ENCODE assay signal across 1 cellular context in the genomic region with DNA sequence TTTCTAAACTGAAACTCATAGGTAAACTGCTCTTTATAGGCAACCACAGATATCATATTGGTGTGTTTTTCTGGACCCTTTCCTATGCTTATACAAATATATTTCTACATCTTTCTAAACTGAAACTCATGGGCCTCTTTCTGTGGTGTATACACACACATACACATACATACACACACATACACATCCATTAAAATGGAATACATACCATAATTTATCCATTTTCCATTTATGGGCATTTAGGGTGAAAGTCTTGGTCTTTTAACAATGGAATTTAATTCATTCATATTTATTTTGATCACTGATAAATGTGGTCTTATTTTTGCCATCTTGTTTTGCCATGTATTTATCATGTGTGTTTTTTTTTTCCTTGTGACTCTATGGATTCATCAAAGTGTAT.
TF ChIP-seq lines count a peak whose summit lies in the region.

No MANE protein-coding gene starts in this region.

TF ChIP-seq in GM12878, 131 proteins besides CTCF, POLR2A, EP300 and RAD21 (continued from another document):
- TF ChIP-seq, protein P1, sequence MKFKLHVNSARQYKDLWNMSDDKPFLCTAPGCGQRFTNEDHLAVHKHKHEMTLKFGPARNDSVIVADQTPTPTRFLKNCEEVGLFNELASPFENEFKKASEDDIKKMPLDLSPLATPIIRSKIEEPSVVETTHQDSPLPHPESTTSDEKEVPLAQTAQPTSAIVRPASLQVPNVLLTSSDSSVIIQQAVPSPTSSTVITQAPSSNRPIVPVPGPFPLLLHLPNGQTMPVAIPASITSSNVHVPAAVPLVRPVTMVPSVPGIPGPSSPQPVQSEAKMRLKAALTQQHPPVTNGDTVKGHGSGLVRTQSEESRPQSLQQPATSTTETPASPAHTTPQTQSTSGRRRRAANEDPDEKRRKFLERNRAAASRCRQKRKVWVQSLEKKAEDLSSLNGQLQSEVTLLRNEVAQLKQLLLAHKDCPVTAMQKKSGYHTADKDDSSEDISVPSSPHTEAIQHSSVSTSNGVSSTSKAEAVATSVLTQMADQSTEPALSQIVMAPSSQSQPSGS (IDR thresholded peaks at IDR 0.05; ENCODE audit: low read length), result 0 out of 2 replicates have a peak, but pooled peaks have one; percentile 13
- TF ChIP-seq, protein P2, sequence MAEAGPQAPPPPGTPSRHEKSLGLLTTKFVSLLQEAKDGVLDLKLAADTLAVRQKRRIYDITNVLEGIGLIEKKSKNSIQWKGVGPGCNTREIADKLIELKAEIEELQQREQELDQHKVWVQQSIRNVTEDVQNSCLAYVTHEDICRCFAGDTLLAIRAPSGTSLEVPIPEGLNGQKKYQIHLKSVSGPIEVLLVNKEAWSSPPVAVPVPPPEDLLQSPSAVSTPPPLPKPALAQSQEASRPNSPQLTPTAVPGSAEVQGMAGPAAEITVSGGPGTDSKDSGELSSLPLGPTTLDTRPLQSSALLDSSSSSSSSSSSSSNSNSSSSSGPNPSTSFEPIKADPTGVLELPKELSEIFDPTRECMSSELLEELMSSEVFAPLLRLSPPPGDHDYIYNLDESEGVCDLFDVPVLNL (IDR thresholded peaks at IDR 0.05; ENCODE audit: low read depth, low read length), result no peak
- TF ChIP-seq ZNF217 (IDR thresholded peaks at IDR 0.05) (no peak), FOXM1 (IDR thresholded peaks at IDR 0.05; ENCODE audit: low read depth, low read length) (no peak), GATAD2B (conservative IDR thresholded peaks at IDR 0.05; ENCODE audit: low read depth) (no peak), SIX5 (IDR thresholded peaks at IDR 0.05; ENCODE audit: low read depth, low read length, severe bottlenecking) (no peak), WRNIP1 (IDR thresholded peaks at IDR 0.05; ENCODE audit: borderline replicate concordance, low read depth, low read length) (no peak), ZBED1 (IDR thresholded peaks at IDR 0.05; ENCODE audit: borderline replicate concordance) (no peak), BCL11A (IDR thresholded peaks at IDR 0.05; ENCODE audit: low read depth, low read length) (no peak), CHD4 (IDR thresholded peaks at IDR 0.05) (no peak), FOXK2 (IDR thresholded peaks at IDR 0.05) (no peak), MTA3 (IDR thresholded peaks at IDR 0.05; ENCODE audit: borderline replicate concordance, low read length) (0 out of 2 replicates have a peak, but pooled peaks have one; percentile 23), RFX5 (IDR thresholded peaks at IDR 0.05; ENCODE audit: low read depth, low read length) (no peak), KLF5 (IDR thresholded peaks at IDR 0.05; ENCODE audit: partially characterized antibody) (no peak), GABPA (IDR thresholded peaks at IDR 0.05; ENCODE audit: low read depth) (no peak), SMARCA5 (IDR thresholded peaks at IDR 0.05) (0 out of 2 replicates have a peak, but pooled peaks have one; percentile 10), RUNX3 (IDR thresholded peaks at IDR 0.05; ENCODE audit: low read length) (peak; percentile 77), ZNF687 (IDR thresholded peaks at IDR 0.05) (0 out of 2 replicates have a peak, but pooled peaks have one; percentile 20), NFIC (IDR thresholded peaks at IDR 0.05; ENCODE audit: low read depth, low read length) (peak; percentile 27; the same call in 1 of the 2 replicates), HDAC2 (IDR thresholded peaks at IDR 0.05) (no peak), MYC (IDR thresholded peaks at IDR 0.05; ENCODE audit: insufficient read depth, insufficient read length, insufficient replicate concordance, low read length, severe bottlenecking) (no peak), SP1 (IDR thresholded peaks at IDR 0.05; ENCODE audit: low read depth, low read length) (no peak), NBN (IDR thresholded peaks at IDR 0.05) (peak; percentile 10; the same call in 1 of the 2 replicates), ZZZ3 (IDR thresholded peaks at IDR 0.05; ENCODE audit: control insufficient read depth, insufficient read length, low read depth) (no peak), SMAD1 (IDR thresholded peaks at IDR 0.05; ENCODE audit: low read depth, partially characterized antibody) (no peak), MXI1 (IDR thresholded peaks at IDR 0.05; ENCODE audit: low read depth, low read length) (0 out of 2 replicates have a peak, but pooled peaks have one; percentile 24), CUX1 (IDR thresholded peaks at IDR 0.05; ENCODE audit: insufficient replicate concordance, low read depth, low read length) (no peak)
- TF ChIP-seq, protein P3, sequence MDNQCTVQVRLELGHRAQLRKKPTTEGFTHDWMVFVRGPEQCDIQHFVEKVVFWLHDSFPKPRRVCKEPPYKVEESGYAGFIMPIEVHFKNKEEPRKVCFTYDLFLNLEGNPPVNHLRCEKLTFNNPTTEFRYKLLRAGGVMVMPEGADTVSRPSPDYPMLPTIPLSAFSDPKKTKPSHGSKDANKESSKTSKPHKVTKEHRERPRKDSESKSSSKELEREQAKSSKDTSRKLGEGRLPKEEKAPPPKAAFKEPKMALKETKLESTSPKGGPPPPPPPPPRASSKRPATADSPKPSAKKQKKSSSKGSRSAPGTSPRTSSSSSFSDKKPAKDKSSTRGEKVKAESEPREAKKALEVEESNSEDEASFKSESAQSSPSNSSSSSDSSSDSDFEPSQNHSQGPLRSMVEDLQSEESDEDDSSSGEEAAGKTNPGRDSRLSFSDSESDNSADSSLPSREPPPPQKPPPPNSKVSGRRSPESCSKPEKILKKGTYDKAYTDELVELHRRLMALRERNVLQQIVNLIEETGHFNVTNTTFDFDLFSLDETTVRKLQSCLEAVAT (IDR thresholded peaks at IDR 0.05), result peak; percentile 33; the same call in 1 of the 2 replicates
- TF ChIP-seq, protein P4, sequence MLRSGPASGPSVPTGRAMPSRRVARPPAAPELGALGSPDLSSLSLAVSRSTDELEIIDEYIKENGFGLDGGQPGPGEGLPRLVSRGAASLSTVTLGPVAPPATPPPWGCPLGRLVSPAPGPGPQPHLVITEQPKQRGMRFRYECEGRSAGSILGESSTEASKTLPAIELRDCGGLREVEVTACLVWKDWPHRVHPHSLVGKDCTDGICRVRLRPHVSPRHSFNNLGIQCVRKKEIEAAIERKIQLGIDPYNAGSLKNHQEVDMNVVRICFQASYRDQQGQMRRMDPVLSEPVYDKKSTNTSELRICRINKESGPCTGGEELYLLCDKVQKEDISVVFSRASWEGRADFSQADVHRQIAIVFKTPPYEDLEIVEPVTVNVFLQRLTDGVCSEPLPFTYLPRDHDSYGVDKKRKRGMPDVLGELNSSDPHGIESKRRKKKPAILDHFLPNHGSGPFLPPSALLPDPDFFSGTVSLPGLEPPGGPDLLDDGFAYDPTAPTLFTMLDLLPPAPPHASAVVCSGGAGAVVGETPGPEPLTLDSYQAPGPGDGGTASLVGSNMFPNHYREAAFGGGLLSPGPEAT (IDR thresholded peaks at IDR 0.05; ENCODE audit: low read depth), result 0 out of 2 replicates have a peak, but pooled peaks have one; percentile 25
- TF ChIP-seq, protein P5, sequence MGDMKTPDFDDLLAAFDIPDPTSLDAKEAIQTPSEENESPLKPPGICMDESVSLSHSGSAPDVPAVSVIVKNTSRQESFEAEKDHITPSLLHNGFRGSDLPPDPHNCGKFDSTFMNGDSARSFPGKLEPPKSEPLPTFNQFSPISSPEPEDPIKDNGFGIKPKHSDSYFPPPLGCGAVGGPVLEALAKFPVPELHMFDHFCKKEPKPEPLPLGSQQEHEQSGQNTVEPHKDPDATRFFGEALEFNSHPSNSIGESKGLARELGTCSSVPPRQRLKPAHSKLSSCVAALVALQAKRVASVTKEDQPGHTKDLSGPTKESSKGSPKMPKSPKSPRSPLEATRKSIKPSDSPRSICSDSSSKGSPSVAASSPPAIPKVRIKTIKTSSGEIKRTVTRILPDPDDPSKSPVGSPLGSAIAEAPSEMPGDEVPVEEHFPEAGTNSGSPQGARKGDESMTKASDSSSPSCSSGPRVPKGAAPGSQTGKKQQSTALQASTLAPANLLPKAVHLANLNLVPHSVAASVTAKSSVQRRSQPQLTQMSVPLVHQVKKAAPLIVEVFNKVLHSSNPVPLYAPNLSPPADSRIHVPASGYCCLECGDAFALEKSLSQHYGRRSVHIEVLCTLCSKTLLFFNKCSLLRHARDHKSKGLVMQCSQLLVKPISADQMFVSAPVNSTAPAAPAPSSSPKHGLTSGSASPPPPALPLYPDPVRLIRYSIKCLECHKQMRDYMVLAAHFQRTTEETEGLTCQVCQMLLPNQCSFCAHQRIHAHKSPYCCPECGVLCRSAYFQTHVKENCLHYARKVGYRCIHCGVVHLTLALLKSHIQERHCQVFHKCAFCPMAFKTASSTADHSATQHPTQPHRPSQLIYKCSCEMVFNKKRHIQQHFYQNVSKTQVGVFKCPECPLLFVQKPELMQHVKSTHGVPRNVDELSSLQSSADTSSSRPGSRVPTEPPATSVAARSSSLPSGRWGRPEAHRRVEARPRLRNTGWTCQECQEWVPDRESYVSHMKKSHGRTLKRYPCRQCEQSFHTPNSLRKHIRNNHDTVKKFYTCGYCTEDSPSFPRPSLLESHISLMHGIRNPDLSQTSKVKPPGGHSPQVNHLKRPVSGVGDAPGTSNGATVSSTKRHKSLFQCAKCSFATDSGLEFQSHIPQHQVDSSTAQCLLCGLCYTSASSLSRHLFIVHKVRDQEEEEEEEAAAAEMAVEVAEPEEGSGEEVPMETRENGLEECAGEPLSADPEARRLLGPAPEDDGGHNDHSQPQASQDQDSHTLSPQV (IDR thresholded peaks at IDR 0.05), result 0 out of 2 replicates have a peak, but pooled peaks have one; percentile 11
- TF ChIP-seq, protein P6, sequence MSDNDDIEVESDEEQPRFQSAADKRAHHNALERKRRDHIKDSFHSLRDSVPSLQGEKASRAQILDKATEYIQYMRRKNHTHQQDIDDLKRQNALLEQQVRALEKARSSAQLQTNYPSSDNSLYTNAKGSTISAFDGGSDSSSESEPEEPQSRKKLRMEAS (IDR thresholded peaks at IDR 0.05; ENCODE audit: low read depth, low read length), result no peak
